Comparison of ENCODE assay signal across 8 cellular contexts in genomic region chr11:130069684-130070108, GRCh38. TPM values are rescaled to one million over a fixed set of nuclear protein-coding genes. Genes with fewer than 3 reads are reported as not detected.
DNase-seq lines count a peak whose midpoint lies in the region; ATAC-seq, FAIRE-seq and TF ChIP-seq lines count a peak whose summit lies in the region.

Gene APLP2 (plus strand): TSS chr11:130069894. CDS start chr11:130069978, 84 bp downstream.

- DNase-seq in GM12891 (ENCODE audit: insufficient read length, low spot score), result peak; percentile 91
- peak; percentile 95 for DNase-seq in NCI-H1417 treated with DMSO at 0.1 percent for 48 hours (lab: John Stamatoyannopoulos, UW)
- DNase-seq in SW 1271 (lab: John Stamatoyannopoulos, UW), result peak; percentile 95 to 98
- DNase-seq in activated naive CD8-positive, alpha-beta T cell treated with anti-CD3 and anti-CD28 coated beads, Interleukin-2, amount 50 U/mL, for 16 hours (ENCODE audit: low read depth, low spot score), result peak; percentile 93
- DNase-seq in Right ventricle myocardium inferior (ENCODE audit: missing footprints), result peak; percentile 99
- DNase-seq in pancreas, result peak; percentile 94 to 100 (median 99)
- DNase-seq in thyroid gland, result peak; percentile 100

- intact Hi-C loops in Right ventricle myocardium inferior (cut with DNase I), result loop anchor here (1.0 to 5.0 kb wide), 3 partner anchors 53 to 172 kb away; partner anchors contain the start of genes NFRKB and PRDM10
- intact Hi-C loops in pancreas (cut with DNase I), result no loop called here
- intact Hi-C loops in thyroid gland (cut with DNase I), result loop anchor here (5.0 to 10.0 kb wide), 2 partner anchors 55 to 67 kb away; partner anchors contain the start of gene PRDM10

- FAIRE-seq in GM12891 (lab: Jason Lieb, UNC) (peak; percentile 74), pancreas (lab: Jason Lieb, UNC) (no peak)

- no peaks in the 10 kb centered on the region for H3K27me3 ChIP-seq in pancreas
- H3K27me3 ChIP-seq in thyroid gland, result no peaks in the 10 kb centered on the region

- peak within 1 kb of the TSS; percentile 54 to 86 (median 72) for H3K4me3 ChIP-seq in pancreas
- H3K4me3 ChIP-seq in thyroid gland (replicated peaks in 1 of 3), result peak within 1 kb of the TSS; percentile 58 to 91 (median 76)

- H3K4me1 ChIP-seq in pancreas, result peaks cover 3 to 21% (median 7%) of the 10 kb centered on the region in 3 donors
- peaks cover 26 to 30% of the 10 kb centered on the region in 2 donors for H3K4me1 ChIP-seq in thyroid gland

- WGBS in pancreas, 2 donors, result 1% methylated on average over 30 to 47 of the region's 47 CpGs
- WGBS in thyroid gland, 2 donors, result 0% methylated on average over 11 to 24 of the region's 47 CpGs

- 0 out of 2 replicates have a peak, but pooled peaks have one; percentile 48 for TF ChIP-seq POLR2A in GM12891 (IDR thresholded peaks at IDR 0.05; ENCODE audit: low read depth, low read length)
- TF ChIP-seq POLR2A in thyroid gland (IDR thresholded peaks at IDR 0.05), result peak; percentile 69 to 97

- no peaks in the 10 kb centered on the region for H3K9me3 ChIP-seq in pancreas
- H3K9me3 ChIP-seq in thyroid gland, result no peaks in the 10 kb centered on the region

- H3K27ac ChIP-seq in pancreas (peak within 1 kb of the TSS; percentile 67 to 94 (median 88)), thyroid gland (peak within 1 kb of the TSS; percentile 90 to 96 (median 93))

- TF ChIP-seq CTCF in pancreas (IDR thresholded peaks at IDR 0.05), result no peak
- peak in 1 of 6 experiments; percentile 2 for TF ChIP-seq CTCF in thyroid gland (IDR thresholded peaks at IDR 0.05)

- H3K36me3 ChIP-seq in pancreas (no peaks in the 10 kb centered on the region), thyroid gland (no peaks in the 10 kb centered on the region)

- ATAC-seq in HG02798 (IDR thresholded peaks at IDR 0.05; ENCODE audit: poor library complexity, unreplicated experiment), result peak; percentile 97
- peak; percentile 97 for ATAC-seq in Right ventricle myocardium inferior
- ATAC-seq in pancreas, result peak; percentile 88 to 94 (median 90)

TF ChIP-seq in GM12891, 5 proteins besides CTCF, POLR2A, EP300 and RAD21:
- TF ChIP-seq TAF1 (IDR thresholded peaks at IDR 0.05; ENCODE audit: low read depth, low read length) (peak; percentile 89), POU2F2 (IDR thresholded peaks at IDR 0.05; ENCODE audit: low read depth, low read length) (no peak), POLR2AphosphoS5 (IDR thresholded peaks at IDR 0.05; ENCODE audit: low read depth, low read length) (peak; percentile 66), PAX5 (IDR thresholded peaks at IDR 0.05; ENCODE audit: insufficient read depth, low read length, severe bottlenecking) (no peak)

RNA-seq across cellular contexts. Expression of gene APLP2, which starts in this region (rescaled TPM):
- 5.1 TPM for polyA plus RNA-seq in GM12891 (2012; ENCODE audit: low read depth, missing spikeins)
- total RNA-seq in Right ventricle myocardium inferior (285 TPM), pancreas (100 to 1,000 TPM in 3 of 6 donors, 10 to 100 TPM in 3; 64.2 to 171 (median 101) TPM), thyroid gland (1,000 to 10,000 TPM in 1 of 4 donors, 100 to 1,000 TPM in 3; 782 to 1,078 (median 902) TPM)
- polyA plus RNA-seq in pancreas, result 100 to 1,000 TPM in 1 of 2 donors, 10 to 100 TPM in 1; 45.3 to 124 TPM

Comparison
In these comparisons a context has a peak if more than half of its experiments do, and no peak if none do; other contexts are left out.
1. Peak in every context shown above with its lines: DNase-seq, ATAC-seq, H3K4me3 ChIP-seq and H3K27ac ChIP-seq.
2. intact Hi-C loops: an anchor here in Right ventricle myocardium inferior (1.0 to 5.0 kb wide) and thyroid gland (5.0 to 10.0 kb wide); none called in pancreas.